Comparison of ENCODE assay signal across 19 cellular contexts in genomic region chr6:21554286-21554685, GRCh38. TPM values are rescaled to one million over a fixed set of nuclear protein-coding genes. Genes with fewer than 3 reads are reported as not detected.
DNase-seq lines count a peak whose midpoint lies in the region; ATAC-seq and TF ChIP-seq lines count a peak whose summit lies in the region.
"Had no signal": no experiment of that assay in that cellular context is flagged by ENCODE, and none has a peak within 500 bp of the region (broad histone marks: within the 10 kb centered on the region; RNA-seq: fewer than 3 reads in every experiment).

No MANE protein-coding gene starts in this region.

- DNase-seq in NCI-H2171 treated with DMSO at 0.1 percent for 48 hours (lab: John Stamatoyannopoulos, UW) (peak; percentile 13), NCI-H2171 (lab: John Stamatoyannopoulos, UW) (no peak), WTC11 (ENCODE audit: low spot score) (no peak), dedifferentiated amniotic fluid mesenchymal stem cell (ENCODE audit: extremely low spot score) (no peak)
- DNase-seq: Calu3; CD4-positive, alpha-beta T cell; COR-L47; DMS53; DMS79 treated with DMSO at 0.1 percent for 48 hours; GF-D8; GOT3; H7; HCEC 1CT had no signal

- H3K36me3 Mint-ChIP-seq in WTC11, result peaks cover 29% of the 10 kb centered on the region
- H3K36me3 Mint-ChIP-seq: CD14-positive monocyte had no signal

- H3K9me3 Mint-ChIP-seq in WTC11, result peaks cover 25% of the 10 kb centered on the region

- H3K27ac Mint-ChIP-seq in WTC11, result no peak overlapping the region
- H3K27ac Mint-ChIP-seq: B cell; CD14-positive monocyte; CD4-positive, alpha-beta T cell had no signal

- TF ChIP-seq CTCF in C4-2B (conservative IDR thresholded peaks at IDR 0.05) (no peak), WTC11 (IDR thresholded peaks at IDR 0.05) (no peak)

- peaks cover 9% of the 10 kb centered on the region for H3K4me1 Mint-ChIP-seq in WTC11
- H3K4me1 Mint-ChIP-seq: B cell, CD14-positive monocyte had no signal

- H3K27me3 Mint-ChIP-seq in WTC11 (ENCODE audit: low read depth), result no peaks in the 10 kb centered on the region
- H3K27me3 Mint-ChIP-seq: CD4-positive, alpha-beta T cell had no signal

- H3K4me3 Mint-ChIP-seq in WTC11, result no peak overlapping the region
- H3K4me3 Mint-ChIP-seq: B cell; CD14-positive monocyte; CD4-positive, alpha-beta T cell had no signal

- no peak for ATAC-seq in WTC11
- ATAC-seq in GM21619 (IDR thresholded peaks at IDR 0.05; ENCODE audit: unreplicated experiment), result no peak

- peak overlapping the region; percentile 74 for H3K27ac ChIP-seq in C4-2B
- H3K27ac ChIP-seq: 22Rv1, BLaER1 had no signal

- POLR2A ChIA-PET in WTC11 (lab: Charles Lee), result interaction anchor here (0.7 kb wide), 1 partner anchor 414 kb away, joined by 3 read pairs; no protein-coding TSS in a partner anchor

- CTCF ChIA-PET in WTC11 (lab: Charles Lee), result no interaction called here

TF ChIP-seq in WTC11, 78 proteins besides CTCF, POLR2A, EP300 and RAD21:
- TF ChIP-seq ESRRA (CRISPR knock-in tag; IDR thresholded peaks at IDR 0.05; ENCODE audit: borderline replicate concordance) (no peak), ZNF121 (CRISPR knock-in tag; IDR thresholded peaks at IDR 0.05) (peak; percentile 82), ZNF219 (CRISPR knock-in tag; IDR thresholded peaks at IDR 0.05; ENCODE audit: borderline replicate concordance) (no peak)
- TF ChIP-seq, protein P1, sequence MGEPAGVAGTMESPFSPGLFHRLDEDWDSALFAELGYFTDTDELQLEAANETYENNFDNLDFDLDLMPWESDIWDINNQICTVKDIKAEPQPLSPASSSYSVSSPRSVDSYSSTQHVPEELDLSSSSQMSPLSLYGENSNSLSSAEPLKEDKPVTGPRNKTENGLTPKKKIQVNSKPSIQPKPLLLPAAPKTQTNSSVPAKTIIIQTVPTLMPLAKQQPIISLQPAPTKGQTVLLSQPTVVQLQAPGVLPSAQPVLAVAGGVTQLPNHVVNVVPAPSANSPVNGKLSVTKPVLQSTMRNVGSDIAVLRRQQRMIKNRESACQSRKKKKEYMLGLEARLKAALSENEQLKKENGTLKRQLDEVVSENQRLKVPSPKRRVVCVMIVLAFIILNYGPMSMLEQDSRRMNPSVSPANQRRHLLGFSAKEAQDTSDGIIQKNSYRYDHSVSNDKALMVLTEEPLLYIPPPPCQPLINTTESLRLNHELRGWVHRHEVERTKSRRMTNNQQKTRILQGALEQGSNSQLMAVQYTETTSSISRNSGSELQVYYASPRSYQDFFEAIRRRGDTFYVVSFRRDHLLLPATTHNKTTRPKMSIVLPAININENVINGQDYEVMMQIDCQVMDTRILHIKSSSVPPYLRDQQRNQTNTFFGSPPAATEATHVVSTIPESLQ (CRISPR knock-in tag; IDR thresholded peaks at IDR 0.05), result no peak
- TF ChIP-seq, protein P2, sequence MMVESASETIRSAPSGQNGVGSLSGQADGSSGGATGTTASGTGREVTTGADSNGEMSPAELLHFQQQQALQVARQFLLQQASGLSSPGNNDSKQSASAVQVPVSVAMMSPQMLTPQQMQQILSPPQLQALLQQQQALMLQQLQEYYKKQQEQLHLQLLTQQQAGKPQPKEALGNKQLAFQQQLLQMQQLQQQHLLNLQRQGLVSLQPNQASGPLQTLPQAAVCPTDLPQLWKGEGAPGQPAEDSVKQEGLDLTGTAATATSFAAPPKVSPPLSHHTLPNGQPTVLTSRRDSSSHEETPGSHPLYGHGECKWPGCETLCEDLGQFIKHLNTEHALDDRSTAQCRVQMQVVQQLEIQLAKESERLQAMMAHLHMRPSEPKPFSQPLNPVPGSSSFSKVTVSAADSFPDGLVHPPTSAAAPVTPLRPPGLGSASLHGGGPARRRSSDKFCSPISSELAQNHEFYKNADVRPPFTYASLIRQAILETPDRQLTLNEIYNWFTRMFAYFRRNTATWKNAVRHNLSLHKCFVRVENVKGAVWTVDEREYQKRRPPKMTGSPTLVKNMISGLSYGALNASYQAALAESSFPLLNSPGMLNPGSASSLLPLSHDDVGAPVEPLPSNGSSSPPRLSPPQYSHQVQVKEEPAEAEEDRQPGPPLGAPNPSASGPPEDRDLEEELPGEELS (CRISPR knock-in tag; IDR thresholded peaks at IDR 0.05), result no peak

RNA-seq across cellular contexts. Expression of gene SOX4, which starts 39.3 kb away (rescaled TPM):
- 167 to 182 TPM (median 169 TPM) in 3 replicates for total RNA-seq in WTC11 (2021)
